13 cellular contexts compared by ENCODE assay signal in the genomic region with DNA sequence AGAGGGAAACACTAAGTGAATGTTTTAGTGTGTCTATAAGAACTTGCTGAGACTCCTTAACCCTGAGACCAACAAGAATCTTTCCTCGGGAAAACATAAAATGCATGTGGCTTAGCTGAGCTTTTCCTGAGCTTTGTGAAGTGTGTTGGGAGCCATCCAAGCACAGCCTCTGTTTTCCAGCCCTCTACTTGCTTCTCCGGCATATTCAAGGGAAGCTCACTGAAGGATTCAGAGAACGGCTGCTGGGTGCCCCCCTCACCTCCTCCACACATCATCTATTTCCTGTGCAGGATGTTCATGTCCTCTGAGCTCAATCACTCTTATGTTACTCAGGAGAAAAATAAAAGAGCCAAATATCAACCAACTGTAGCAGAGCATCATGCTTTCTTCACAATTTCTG.
DNase-seq lines count a peak whose midpoint lies in the region; ATAC-seq, FAIRE-seq and TF ChIP-seq lines count a peak whose summit lies in the region.
"Had no signal": no experiment of that assay in that cellular context is flagged by ENCODE, and none has a peak within 500 bp of the region (broad histone marks: within the 10 kb centered on the region; RNA-seq: fewer than 3 reads in every experiment).

No MANE protein-coding gene starts in this region.

- intact Hi-C loops in naive thymus-derived CD4-positive, alpha-beta T cell (cut with micrococcal nuclease), result loop anchor here (1.0 to 10.0 kb wide), 7 partner anchors 224 to 1386 kb away; a partner anchor contains a TSS

- no peak for TF ChIP-seq POLR2A in A549 (IDR thresholded peaks at IDR 0.05; ENCODE audit: low read length)

- H3K4me3 Mint-ChIP-seq in endothelial cell (ENCODE audit: unreplicated experiment), result no peak overlapping the region
- H3K4me3 Mint-ChIP-seq in naive thymus-derived CD4-positive, alpha-beta T cell, result peak overlapping the region in 3 of 10 donors; percentile 6 to 39 (median 11)
- H3K4me3 Mint-ChIP-seq: activated naive CD8-positive, alpha-beta T cell treated with anti-CD3 and anti-CD28 coated beads, Interleukin-2, amount 10 ng/mL, durations not matched to agents 7 days and 5 days; effector memory CD8-positive, alpha-beta T cell had no signal

- TF ChIP-seq CTCF in A549 (IDR thresholded peaks at IDR 0.05) (no peak), DND-41 (IDR thresholded peaks at IDR 0.05; ENCODE audit: borderline replicate concordance, extremely low read depth, low read length, poor library complexity, severe bottlenecking) (no peak), endothelial cell (IDR thresholded peaks at IDR 0.05; ENCODE audit: unreplicated experiment) (no peak)

- peaks cover 1% of the 10 kb centered on the region for H3K27me3 Mint-ChIP-seq in endothelial cell (ENCODE audit: unreplicated experiment)
- H3K27me3 Mint-ChIP-seq in naive thymus-derived CD4-positive, alpha-beta T cell, result no peaks in the 10 kb centered on the region
- H3K27me3 Mint-ChIP-seq: activated naive CD8-positive, alpha-beta T cell treated with anti-CD3 and anti-CD28 coated beads, Interleukin-2, amount 10 ng/mL, durations not matched to agents 7 days and 5 days; effector memory CD8-positive, alpha-beta T cell had no signal

- no peak overlapping the region for H2AFZ ChIP-seq in DND-41 (ENCODE audit: low read depth, low read length)

- no peaks in the 10 kb centered on the region for H3K79me2 ChIP-seq in DND-41 (ENCODE audit: insufficient read depth, low read length)

- H3K4me2 ChIP-seq in A549 (no peak overlapping the region), DND-41 (ENCODE audit: insufficient read depth, low read length) (no peak overlapping the region)

- H3K4me1 Mint-ChIP-seq in endothelial cell (ENCODE audit: unreplicated experiment), result peaks cover 37% of the 10 kb centered on the region
- H3K4me1 Mint-ChIP-seq in naive thymus-derived CD4-positive, alpha-beta T cell, result peaks cover 7 to 38% (median 37%) of the 10 kb centered on the region in 7 donors

- H3K9me3 ChIP-seq in A549 (no peaks in the 10 kb centered on the region), DND-41 (ENCODE audit: insufficient read depth, low read length, severe bottlenecking) (no peaks in the 10 kb centered on the region)
- H3K9me3 ChIP-seq in naive thymus-derived CD4-positive, alpha-beta T cell (ENCODE audit: control insufficient read depth in 2 of 3, low read length in 3 of 3), result no peaks in the 10 kb centered on the region

- H3K4me1 ChIP-seq in A549 (peaks cover 21% of the 10 kb centered on the region), DND-41 (ENCODE audit: insufficient read depth, low read length) (no peaks in the 10 kb centered on the region)
- peaks cover 0 to 38% of the 10 kb centered on the region in 2 donors for H3K4me1 ChIP-seq in naive thymus-derived CD4-positive, alpha-beta T cell (ENCODE audit: control insufficient read depth in 2 of 2, insufficient read depth in 2 of 2, low read length in 2 of 2)

- H3K36me3 Mint-ChIP-seq in endothelial cell (ENCODE audit: low read depth, unreplicated experiment), result no peaks in the 10 kb centered on the region
- H3K36me3 Mint-ChIP-seq in naive thymus-derived CD4-positive, alpha-beta T cell, result peaks cover 0 to 21% (median 11%) of the 10 kb centered on the region in 5 donors
- H3K36me3 Mint-ChIP-seq: activated naive CD8-positive, alpha-beta T cell treated with anti-CD3 and anti-CD28 coated beads, Interleukin-2, amount 10 ng/mL, durations not matched to agents 7 days and 5 days had no signal

- TF ChIP-seq EP300 in A549 (IDR thresholded peaks at IDR 0.05), result no peak

- FAIRE-seq in A549 (lab: Jason Lieb, UNC), result no peak

- H4K20me1 ChIP-seq in DND-41 (ENCODE audit: insufficient read depth, low read length), result no peaks in the 10 kb centered on the region

- H3K4me3 ChIP-seq in A549 (no peak overlapping the region), DND-41 (ENCODE audit: low read depth in 1 of 2, low read length in 2 of 2) (no peak overlapping the region)
- H3K4me3 ChIP-seq in naive thymus-derived CD4-positive, alpha-beta T cell (ENCODE audit: low read length), result no peak overlapping the region

- no peak overlapping the region for H3K27ac Mint-ChIP-seq in endothelial cell (ENCODE audit: unreplicated experiment)
- H3K27ac Mint-ChIP-seq in naive thymus-derived CD4-positive, alpha-beta T cell, result peak overlapping the region in 6 of 9 donors; percentile 37 to 93 (median 82)
- H3K27ac Mint-ChIP-seq: activated naive CD8-positive, alpha-beta T cell treated with anti-CD3 and anti-CD28 coated beads, Interleukin-2, amount 10 ng/mL, durations not matched to agents 7 days and 5 days; effector memory CD8-positive, alpha-beta T cell had no signal

- no peak for TF ChIP-seq RAD21 in A549 (conservative IDR thresholded peaks at IDR 0.05 in 1 of 2, IDR thresholded peaks at IDR 0.05 in 1 of 2)

- WGBS in A549 (ENCODE audit: missing lambda C conversion rate), result 88% methylated on average over 3 of the region's 3 CpGs

- no peaks in the 10 kb centered on the region for H3K27me3 ChIP-seq in DND-41 (ENCODE audit: insufficient read depth, low read length, poor library complexity)
- H3K27me3 ChIP-seq in naive thymus-derived CD4-positive, alpha-beta T cell (ENCODE audit: control insufficient read depth in 2 of 2, insufficient read depth in 2 of 2, low read length in 2 of 2), result no peaks in the 10 kb centered on the region

- H3K9me3 Mint-ChIP-seq in endothelial cell (ENCODE audit: unreplicated experiment), result no peaks in the 10 kb centered on the region
- H3K9me3 Mint-ChIP-seq in naive thymus-derived CD4-positive, alpha-beta T cell, result peaks cover 0 to 3% (median 0%) of the 10 kb centered on the region in 11 donors
- H3K9me3 Mint-ChIP-seq: activated naive CD8-positive, alpha-beta T cell treated with anti-CD3 and anti-CD28 coated beads, Interleukin-2, amount 10 ng/mL, durations not matched to agents 7 days and 5 days; effector memory CD8-positive, alpha-beta T cell had no signal

- H3K27ac ChIP-seq in A549 (peak overlapping the region; percentile 16 to 60; a peak in 4 of 6 replicates), DND-41 (ENCODE audit: low read length) (no peak overlapping the region)
- peak overlapping the region; percentile 28 for H3K27ac ChIP-seq in naive thymus-derived CD4-positive, alpha-beta T cell (ENCODE audit: low read depth, low read length)

- H3K9ac ChIP-seq in DND-41 (ENCODE audit: low read depth, low read length), result no peak overlapping the region

- POLR2A ChIA-PET in A549 (lab: Yijun Ruan, JAX), result no interaction called here
- POLR2A ChIA-PET in naive thymus-derived CD4-positive, alpha-beta T cell (lab: Charles Lee), result interaction anchor here (1.0 kb wide), 1 partner anchor 20 kb away, joined by 3 read pairs; no protein-coding TSS in a partner anchor

- H3K36me3 ChIP-seq in DND-41 (ENCODE audit: insufficient read depth, low read length), result peaks cover 12% of the 10 kb centered on the region
- peaks cover 4 to 6% (median 5%) of the 10 kb centered on the region in 3 experiments for H3K36me3 ChIP-seq in naive thymus-derived CD4-positive, alpha-beta T cell (ENCODE audit: control insufficient read depth in 2 of 3, insufficient read depth in 3 of 3, low read length in 3 of 3)

- CTCF ChIA-PET in A549 (lab: Yijun Ruan, JAX), result no interaction called here
- CTCF ChIA-PET in naive thymus-derived CD4-positive, alpha-beta T cell (lab: Charles Lee), result interaction anchor here (0.5 to 1.9 kb wide), 10 partner anchors 58 to 721 kb away, joined by 3 to 11 read pairs (median 4); a partner anchor contains a TSS

- no peak for DNase-seq in A549 (ENCODE audit: low read depth in 1 of 2, low spot score in 1 of 2)
- DNase-seq in DND-41, result no peak
- DNase-seq in endothelial cell (ENCODE audit: low spot score), result peak; percentile 5
- peak in 5 of 9 donors; percentile 19 to 40 (median 23) for DNase-seq in naive thymus-derived CD4-positive, alpha-beta T cell
- no peak for DNase-seq in DMS 273 treated with DMSO at 0.1 percent for 48 hours (lab: John Stamatoyannopoulos, UW)
- DNase-seq in NCI-H774 (lab: John Stamatoyannopoulos, UW), result no peak
- DNase-seq: activated naive CD8-positive, alpha-beta T cell treated with anti-CD3 and anti-CD28 coated beads, Interleukin-2, amount 10 ng/mL, durations not matched to agents 7 days and 5 days; effector memory CD8-positive, alpha-beta T cell; H7; NCI-H524 treated with DMSO at 0.1 percent for 48 hours; SHP77 treated with DMSO at 0.1 percent for 48 hours had no signal

- ATAC-seq in A549 (no peak), DND-41 (ENCODE audit: insufficient read depth, low read depth) (peak; percentile 39; the same call in 1 of the 3 replicates), GM19351 (IDR thresholded peaks at IDR 0.05; ENCODE audit: unreplicated experiment) (no peak), GM18909 (IDR thresholded peaks at IDR 0.05; ENCODE audit: poor library complexity, unreplicated experiment) (no peak)
- ATAC-seq in naive thymus-derived CD4-positive, alpha-beta T cell, result peak; percentile 29
- ATAC-seq: effector memory CD8-positive, alpha-beta T cell had no signal

TF ChIP-seq in A549, 52 proteins besides CTCF, POLR2A, EP300 and RAD21 (continues in another document):
- TF ChIP-seq CBX2 (IDR thresholded peaks at IDR 0.05; ENCODE audit: borderline replicate concordance, low read depth) (no peak), POLR2AphosphoS2 (conservative IDR thresholded peaks at IDR 0.05; ENCODE audit: low read length) (no peak)
- TF ChIP-seq, protein P1, sequence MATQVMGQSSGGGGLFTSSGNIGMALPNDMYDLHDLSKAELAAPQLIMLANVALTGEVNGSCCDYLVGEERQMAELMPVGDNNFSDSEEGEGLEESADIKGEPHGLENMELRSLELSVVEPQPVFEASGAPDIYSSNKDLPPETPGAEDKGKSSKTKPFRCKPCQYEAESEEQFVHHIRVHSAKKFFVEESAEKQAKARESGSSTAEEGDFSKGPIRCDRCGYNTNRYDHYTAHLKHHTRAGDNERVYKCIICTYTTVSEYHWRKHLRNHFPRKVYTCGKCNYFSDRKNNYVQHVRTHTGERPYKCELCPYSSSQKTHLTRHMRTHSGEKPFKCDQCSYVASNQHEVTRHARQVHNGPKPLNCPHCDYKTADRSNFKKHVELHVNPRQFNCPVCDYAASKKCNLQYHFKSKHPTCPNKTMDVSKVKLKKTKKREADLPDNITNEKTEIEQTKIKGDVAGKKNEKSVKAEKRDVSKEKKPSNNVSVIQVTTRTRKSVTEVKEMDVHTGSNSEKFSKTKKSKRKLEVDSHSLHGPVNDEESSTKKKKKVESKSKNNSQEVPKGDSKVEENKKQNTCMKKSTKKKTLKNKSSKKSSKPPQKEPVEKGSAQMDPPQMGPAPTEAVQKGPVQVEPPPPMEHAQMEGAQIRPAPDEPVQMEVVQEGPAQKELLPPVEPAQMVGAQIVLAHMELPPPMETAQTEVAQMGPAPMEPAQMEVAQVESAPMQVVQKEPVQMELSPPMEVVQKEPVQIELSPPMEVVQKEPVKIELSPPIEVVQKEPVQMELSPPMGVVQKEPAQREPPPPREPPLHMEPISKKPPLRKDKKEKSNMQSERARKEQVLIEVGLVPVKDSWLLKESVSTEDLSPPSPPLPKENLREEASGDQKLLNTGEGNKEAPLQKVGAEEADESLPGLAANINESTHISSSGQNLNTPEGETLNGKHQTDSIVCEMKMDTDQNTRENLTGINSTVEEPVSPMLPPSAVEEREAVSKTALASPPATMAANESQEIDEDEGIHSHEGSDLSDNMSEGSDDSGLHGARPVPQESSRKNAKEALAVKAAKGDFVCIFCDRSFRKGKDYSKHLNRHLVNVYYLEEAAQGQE (IDR thresholded peaks at IDR 0.05), result no peak

Comparison
In these comparisons a context has a peak if more than half of its experiments do, and no peak if none do; other contexts are left out.
1. ATAC-seq: peak in DND-41 (single experiment) and naive thymus-derived CD4-positive, alpha-beta T cell (single experiment); none in A549 (0 of 2), GM19351 (single experiment) and GM18909 (single experiment).
2. DNase-seq: peak in endothelial cell (single experiment) and naive thymus-derived CD4-positive, alpha-beta T cell (5 of 9); none in A549 (0 of 2), DND-41 (single experiment), DMS 273 treated with DMSO at 0.1 percent for 48 hours (single experiment) and NCI-H774 (single experiment).